In genomic region chr10:79090134-79090803, GRCh38 we compare ENCODE assay signal across 12 cellular contexts. TPM values are rescaled to one million over a fixed set of nuclear protein-coding genes. Genes with fewer than 3 reads are reported as not detected.
DNase-seq lines count a peak whose midpoint lies in the region; ATAC-seq and TF ChIP-seq lines count a peak whose summit lies in the region.
"Had no signal": no experiment of that assay in that cellular context is flagged by ENCODE, and none has a peak within 500 bp of the region (broad histone marks: within the 10 kb centered on the region; RNA-seq: fewer than 3 reads in every experiment).

No MANE protein-coding gene starts in this region.

- no peaks in the 10 kb centered on the region for H3K9me3 Mint-ChIP-seq in activated naive CD4-positive, alpha-beta T cell treated with anti-CD3 and anti-CD28 coated beads for 36 hours

- in situ Hi-C loops in transverse colon (cut with MboI; ENCODE audit: low pct_ligation_motif_present in 1 of 4, low pct_unique_long_range_greater_than_20kb in 1 of 4, low sequenced_read_pairs in 3 of 4) = no loop called here

- CTCF ChIA-PET in activated naive CD4-positive, alpha-beta T cell treated with anti-CD3 and anti-CD28 coated beads for 36 hours (lab: Charles Lee) = no interaction called here

- no peak for TF ChIP-seq POLR2A in gastroesophageal sphincter (IDR thresholded peaks at IDR 0.05)
- no peak for TF ChIP-seq POLR2A in transverse colon (IDR thresholded peaks at IDR 0.05)

- TF ChIP-seq CTCF in AG10803 (conservative IDR thresholded peaks at IDR 0.05; ENCODE audit: low read length) (no peak), gastroesophageal sphincter (IDR thresholded peaks at IDR 0.05) (no peak), transverse colon (IDR thresholded peaks at IDR 0.05) (no peak)

- no peak overlapping the region for H3K27ac Mint-ChIP-seq in activated naive CD4-positive, alpha-beta T cell treated with anti-CD3 and anti-CD28 coated beads for 36 hours

- no peak overlapping the region for H3K4me3 ChIP-seq in AG10803 (ENCODE audit: low read length)
- H3K4me3 ChIP-seq in gastroesophageal sphincter = no peak overlapping the region
- no peak overlapping the region for H3K4me3 ChIP-seq in transverse colon
- H3K4me3 ChIP-seq: lung, SJCRH30, spleen had no signal

- H3K9me3 ChIP-seq in gastroesophageal sphincter (no peaks in the 10 kb centered on the region), transverse colon (no peaks in the 10 kb centered on the region)
- H3K9me3 ChIP-seq: SJCRH30, spleen had no signal

- no peaks in the 10 kb centered on the region for H3K27me3 Mint-ChIP-seq in activated naive CD4-positive, alpha-beta T cell treated with anti-CD3 and anti-CD28 coated beads for 36 hours (ENCODE audit: low read depth)

- H3K4me3 Mint-ChIP-seq in activated naive CD4-positive, alpha-beta T cell treated with anti-CD3 and anti-CD28 coated beads for 36 hours = no peak overlapping the region

- peaks cover 24% of the 10 kb centered on the region for H3K4me1 Mint-ChIP-seq in activated naive CD4-positive, alpha-beta T cell treated with anti-CD3 and anti-CD28 coated beads for 36 hours (ENCODE audit: low read depth)

- ATAC-seq in GM18861 (IDR thresholded peaks at IDR 0.05; ENCODE audit: unreplicated experiment) = peak; percentile 35
- ATAC-seq in gastroesophageal sphincter = no peak
- no peak for ATAC-seq in GM21825 (IDR thresholded peaks at IDR 0.05; ENCODE audit: unreplicated experiment)

- H3K27ac ChIP-seq in gastroesophageal sphincter = peak overlapping the region in 3 of 4 donors; percentile 44 to 83 (median 75)
- H3K27ac ChIP-seq in transverse colon = peak overlapping the region in 2 of 4 donors; percentile 13 to 26
- H3K27ac ChIP-seq: SJCRH30 had no signal

- TF ChIP-seq EP300 in gastroesophageal sphincter (IDR thresholded peaks at IDR 0.05) = no peak
- no peak for TF ChIP-seq EP300 in transverse colon (IDR thresholded peaks at IDR 0.05; ENCODE audit: low read depth)

- no peaks in the 10 kb centered on the region for H3K36me3 Mint-ChIP-seq in activated naive CD4-positive, alpha-beta T cell treated with anti-CD3 and anti-CD28 coated beads for 36 hours (ENCODE audit: low read depth)

- intact Hi-C loops in transverse colon (cut with DNase I; ENCODE audit: low total_unique reads) = no loop called here
- intact Hi-C loops in activated naive CD4-positive, alpha-beta T cell treated with anti-CD3 and anti-CD28 coated beads for 36 hours (cut with micrococcal nuclease) = no loop called here

- peaks cover 4 to 99% (median 80%) of the 10 kb centered on the region in 3 donors for H3K4me1 ChIP-seq in gastroesophageal sphincter
- peaks cover 59 to 99% (median 84%) of the 10 kb centered on the region in 4 donors for H3K4me1 ChIP-seq in transverse colon

- H3K27me3 ChIP-seq in gastroesophageal sphincter (no peaks in the 10 kb centered on the region), transverse colon (no peaks in the 10 kb centered on the region)
- H3K27me3 ChIP-seq: SJCRH30 had no signal

- WGBS in gastroesophageal sphincter (ENCODE audit: low coverage in 1 of 2), 2 donors = 0% methylated on average over 1 of the region's 6 CpGs; no CpG with 5 or more reads in 1 of the 2 donors
- WGBS in transverse colon (ENCODE audit: low coverage in 1 of 2), 2 donors = 29 to 35% methylated on average over 4 to 6 of the region's 6 CpGs

- H3K36me3 ChIP-seq in gastroesophageal sphincter (peaks cover 0 to 5% of the 10 kb centered on the region in 2 donors), transverse colon (no peaks in the 10 kb centered on the region)
- H3K36me3 ChIP-seq: SJCRH30, spleen had no signal

- peak; percentile 37 for DNase-seq in AG10803 (ENCODE audit: low read depth)
- peak; percentile 66 for DNase-seq in NCI-H1694 (lab: John Stamatoyannopoulos, UW)
- DNase-seq in transverse colon = no peak
- DNase-seq in stimulated activated CD4-positive, alpha-beta T cell treated with anti-CD3 and anti-CD28 coated beads, Interleukin-2, amount 100 ng/mL, for 24 hours = no peak
- DNase-seq in activated naive CD4-positive, alpha-beta T cell treated with anti-CD3 and anti-CD28 coated beads for 36 hours = no peak
- DNase-seq: KG1, SJCRH30, spleen had no signal

RNA-seq across cellular contexts. Expression of gene ZMIZ1, which starts 21.5 kb away (rescaled TPM):
- total RNA-seq in gastroesophageal sphincter = 10 to 100 TPM; 36.3 to 79.2 (median 67.1) TPM
- total RNA-seq in transverse colon = 100 to 1,000 TPM in 1 of 4 donors, 10 to 100 TPM in 3; 32.0 to 108 (median 63.0) TPM
- total RNA-seq in activated naive CD4-positive, alpha-beta T cell treated with anti-CD3 and anti-CD28 coated beads for 36 hours = 10 to 100 TPM; 15.6 to 18.3 TPM

Comparison
In these comparisons a context has a peak if more than half of its experiments do, and no peak if none do; other contexts are left out.
1. DNase-seq: peak in AG10803 (single experiment) and NCI-H1694 (single experiment); none in transverse colon (single experiment), stimulated activated CD4-positive, alpha-beta T cell treated with anti-CD3 and anti-CD28 coated beads, Interleukin-2, amount 100 ng/mL, for 24 hours (0 of 2) and activated naive CD4-positive, alpha-beta T cell treated with anti-CD3 and anti-CD28 coated beads for 36 hours (single experiment).